ENCODE assay signal across 20 cellular contexts in genomic region chr5:133520062-133520461, GRCh38.
"Had no signal": no experiment of that assay in that cellular context is flagged by ENCODE, and none has a peak within 500 bp of the region (broad histone marks: within the 10 kb centered on the region; RNA-seq: fewer than 3 reads in every experiment).

No MANE protein-coding gene starts in this region.

- H3K4me1 ChIP-seq: heart right ventricle, sigmoid colon, suprapubic skin, thyroid gland, uterus had no signal

- H3K27ac ChIP-seq: heart right ventricle, neural progenitor cell, sigmoid colon, skin epidermis, suprapubic skin, thyroid gland, uterus had no signal

- H3K27me3 ChIP-seq: neural progenitor cell, sigmoid colon, suprapubic skin, thyroid gland, uterus had no signal

- ATAC-seq: heart right ventricle had no signal

- H3K9me3 ChIP-seq: heart right ventricle, sigmoid colon, suprapubic skin, thyroid gland, uterus had no signal

- H3K9me3 Mint-ChIP-seq: dendritic cell treated with granulocyte-macrophage colony-stimulating factor and Interleukin-4, amounts not matched to agents 40 ng/mL and 50 ng/mL, for 4 days; natural killer cell treated with Interleukin-12 subunit alpha and Interleukin-12 subunit beta and Interleukin-15 and Interleukin-18, amount 100 ng/mL, for 72 hours; neural progenitor cell; type B pancreatic cell had no signal

- H3K36me3 Mint-ChIP-seq: natural killer cell treated with Interleukin-12 subunit alpha and Interleukin-12 subunit beta and Interleukin-15 and Interleukin-18, amount 100 ng/mL, for 72 hours; neural progenitor cell; type B pancreatic cell had no signal

- H3K27ac Mint-ChIP-seq: dendritic cell treated with granulocyte-macrophage colony-stimulating factor and Interleukin-4, amounts not matched to agents 40 ng/mL and 50 ng/mL, for 4 days; natural killer cell treated with Interleukin-12 subunit alpha and Interleukin-12 subunit beta and Interleukin-15 and Interleukin-18, amount 100 ng/mL, for 72 hours; neural progenitor cell had no signal

- H3K4me3 Mint-ChIP-seq: dendritic cell treated with granulocyte-macrophage colony-stimulating factor and Interleukin-4, amounts not matched to agents 40 ng/mL and 50 ng/mL, for 4 days; natural killer cell treated with Interleukin-12 subunit alpha and Interleukin-12 subunit beta and Interleukin-15 and Interleukin-18, amount 100 ng/mL, for 72 hours; neural progenitor cell; type B pancreatic cell had no signal

- H3K27me3 Mint-ChIP-seq: type B pancreatic cell had no signal

- H3K36me3 ChIP-seq: heart right ventricle, neural progenitor cell, sigmoid colon, suprapubic skin, thyroid gland, uterus had no signal

- H3K4me3 ChIP-seq: heart right ventricle, lung, neural progenitor cell, sigmoid colon, skin epidermis, suprapubic skin, thyroid gland, uterus had no signal

- DNase-seq: erythroblast; heart right ventricle; hypothalamus; kidney glomerular epithelial cell; mesenchymal stem cell; midbrain; posterior cingulate gyrus; sigmoid colon; stimulated activated CD4-positive, alpha-beta T cell treated with anti-CD3 and anti-CD28 coated beads, Interleukin-2, amount 100 ng/mL, for 24 hours; stimulated activated CD4-positive, alpha-beta T cell treated with anti-CD3 and anti-CD28 coated beads, Interleukin-4, amount 100 ng/mL, for 4 hours; stimulated activated naive CD4-positive, alpha-beta T cell treated with Interleukin-2 at 50 U/mL for 16 hours; thyroid gland; uterus had no signal
